Comparison of ENCODE assay signal across 24 cellular contexts in the genomic region with DNA sequence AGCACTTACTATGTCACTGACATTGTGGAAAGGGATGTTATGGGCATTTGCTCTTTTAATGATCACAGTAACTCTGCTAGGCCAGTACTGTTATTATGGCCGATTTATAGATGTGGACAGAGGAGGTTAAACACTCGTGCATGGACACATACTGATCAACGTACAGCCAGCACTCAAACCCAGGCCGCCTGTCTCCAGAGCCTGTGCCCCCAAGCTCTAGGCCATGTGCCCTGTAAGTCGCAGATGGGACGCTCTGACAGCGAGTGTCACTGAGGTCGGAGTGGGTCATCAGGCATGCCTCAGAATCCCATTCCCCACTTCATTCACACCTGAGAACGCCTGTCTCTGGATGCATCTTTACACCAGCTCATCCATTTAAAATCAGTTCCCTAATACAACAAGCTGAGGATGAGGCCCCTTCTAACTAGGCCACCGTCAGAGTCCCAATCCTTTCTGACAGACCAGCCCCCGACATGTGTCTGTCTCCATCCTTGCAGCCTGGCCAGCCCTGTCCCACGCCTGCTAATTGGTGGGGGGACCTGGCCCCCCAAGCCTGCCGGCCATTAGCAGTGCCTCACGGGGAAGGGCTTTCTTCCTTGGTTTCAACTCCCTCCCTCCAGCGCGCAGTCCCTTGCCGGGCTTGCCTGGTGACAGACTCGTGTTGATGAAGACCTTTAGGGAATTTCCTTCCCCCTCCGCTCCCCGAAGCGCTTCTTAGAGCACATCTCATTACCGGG.
"Had no signal": no experiment of that assay in that cellular context is flagged by ENCODE, and none has a peak within 500 bp of the region (broad histone marks: within the 10 kb centered on the region; RNA-seq: fewer than 3 reads in every experiment).

No MANE protein-coding gene starts in this region.

- H3K27me3 ChIP-seq: adrenal gland, SJCRH30 had no signal

- H3K9me3 ChIP-seq: adrenal gland had no signal

- H3K36me3 ChIP-seq: adrenal gland, SJCRH30 had no signal

- DNase-seq: activated CD4-positive, alpha-beta T cell treated with anti-CD3 and anti-CD28 coated beads for 48 hours; activated CD4-positive, alpha-beta T cell treated with anti-CD3 and anti-CD28 coated beads, Interleukin-2, amount 50 U/mL, for 4 hours; activated CD4-positive, CD25-positive, alpha-beta regulatory T cell treated with anti-CD3 and anti-CD28 coated beads, Interleukin-2, amount 50 U/mL, for 72 hours; activated CD8-positive, alpha-beta memory T cell treated with anti-CD3 and anti-CD28 coated beads, Interleukin-2, amount 50 U/mL, for 48 hours; activated CD8-positive, alpha-beta T cell treated with anti-CD3 and anti-CD28 coated beads, Interleukin-2, amount 10 ng/mL, durations not matched to agents 7 days and 5 days; activated naive CD4-positive, alpha-beta T cell treated with anti-CD3 and anti-CD28 coated beads, Interleukin-2, amount 50 U/mL, for 16 hours; activated naive CD8-positive, alpha-beta T cell treated with anti-CD3 and anti-CD28 coated beads, Interleukin-2, amount 10 ng/mL, durations not matched to agents 7 days and 5 days; activated T-cell treated with anti-CD3 and anti-CD28 coated beads, Interleukin-2, amount 50 U/mL, for 1 hour; anterior cingulate cortex; KBM-7; NCI-H1048; NCI-H1930; NCI-H2171; NCI-H345; NCI-H510A; NK-92 treated with Interleukin-12 subunit alpha and Interleukin-12 subunit beta, amount 100 ng/mL, for 24 hours; OCI-M1; RPMI8226; SJCRH30; T-helper 9 cell had no signal

- H3K27me3 Mint-ChIP-seq: central memory CD8-positive, alpha-beta T cell had no signal

- H3K4me3 Mint-ChIP-seq: activated CD8-positive, alpha-beta T cell treated with anti-CD3 and anti-CD28 coated beads, Interleukin-2, amount 10 ng/mL, durations not matched to agents 7 days and 5 days; activated naive CD8-positive, alpha-beta T cell treated with anti-CD3 and anti-CD28 coated beads, Interleukin-2, amount 10 ng/mL, durations not matched to agents 7 days and 5 days; central memory CD8-positive, alpha-beta T cell; T-helper 1 cell treated with Interleukin-12 subunit alpha and Interleukin-12 subunit beta and Interleukin-4 antibody, amounts not matched to agents 30 μg/mL and 1 μg/mL, for 36 hours; WTC11 had no signal

- H3K27ac Mint-ChIP-seq: activated CD8-positive, alpha-beta T cell treated with anti-CD3 and anti-CD28 coated beads, Interleukin-2, amount 10 ng/mL, durations not matched to agents 7 days and 5 days; activated naive CD8-positive, alpha-beta T cell treated with anti-CD3 and anti-CD28 coated beads, Interleukin-2, amount 10 ng/mL, durations not matched to agents 7 days and 5 days; T-helper 1 cell treated with Interleukin-12 subunit alpha and Interleukin-12 subunit beta and Interleukin-4 antibody, amounts not matched to agents 30 μg/mL and 1 μg/mL, for 36 hours; WTC11 had no signal

- H3K4me1 Mint-ChIP-seq: activated naive CD8-positive, alpha-beta T cell treated with anti-CD3 and anti-CD28 coated beads, Interleukin-2, amount 10 ng/mL, durations not matched to agents 7 days and 5 days; central memory CD8-positive, alpha-beta T cell; WTC11 had no signal

- H3K36me3 Mint-ChIP-seq: activated naive CD8-positive, alpha-beta T cell treated with anti-CD3 and anti-CD28 coated beads, Interleukin-2, amount 10 ng/mL, durations not matched to agents 7 days and 5 days; WTC11 had no signal

- H3K4me3 ChIP-seq: adrenal gland, SJCRH30 had no signal

- H3K27ac ChIP-seq: adrenal gland, SJCRH30 had no signal

- H3K4me1 ChIP-seq: adrenal gland, SJCRH30 had no signal

- H3K9me3 Mint-ChIP-seq: activated naive CD8-positive, alpha-beta T cell treated with anti-CD3 and anti-CD28 coated beads, Interleukin-2, amount 10 ng/mL, durations not matched to agents 7 days and 5 days; central memory CD8-positive, alpha-beta T cell; T-helper 1 cell treated with Interleukin-12 subunit alpha and Interleukin-12 subunit beta and Interleukin-4 antibody, amounts not matched to agents 30 μg/mL and 1 μg/mL, for 36 hours had no signal
